ENCODE assay signal across 14 cellular contexts in genomic region chr3:71207632-71208031, GRCh38.
DNase-seq lines count a peak whose midpoint lies in the region; ATAC-seq and TF ChIP-seq lines count a peak whose summit lies in the region.
"Had no signal": no experiment of that assay in that cellular context is flagged by ENCODE, and none has a peak within 500 bp of the region (broad histone marks: within the 10 kb centered on the region; RNA-seq: fewer than 3 reads in every experiment).

No MANE protein-coding gene starts in this region.

- no TSS peak for BruUV-seq in OCI-LY7 (replicated peaks; lab: Mats Ljungman, UMichigan)

- H3K4me1 Mint-ChIP-seq in CD4-positive, CD25-positive, alpha-beta regulatory T cell, result peaks cover 59 to 96% (median 72%) of the 10 kb centered on the region in 4 donors
- H3K4me1 Mint-ChIP-seq in nephron progenitor cell, result peaks cover 81% of the 10 kb centered on the region

- peak overlapping the region in 1 of 4 donors; percentile 2 for H3K4me3 Mint-ChIP-seq in CD4-positive, CD25-positive, alpha-beta regulatory T cell
- peak overlapping the region; percentile 54 for H3K4me3 Mint-ChIP-seq in nephron progenitor cell
- H3K4me3 Mint-ChIP-seq: effector memory CD8-positive, alpha-beta T cell; HFFc6 had no signal

- TF ChIP-seq CTCF in heart left ventricle (IDR thresholded peaks at IDR 0.05) (no peak), nephron progenitor cell (IDR thresholded peaks at IDR 0.05) (no peak), OCI-LY7 (conservative IDR thresholded peaks at IDR 0.05; ENCODE audit: low read length) (no peak)

- no peak for TF ChIP-seq POLR2A in heart left ventricle (IDR thresholded peaks at IDR 0.05)

- H3K36me3 ChIP-seq in CD4-positive, CD25-positive, alpha-beta regulatory T cell (ENCODE audit: control insufficient read depth, insufficient read depth, low read length), result peaks cover 14% of the 10 kb centered on the region
- no peaks in the 10 kb centered on the region for H3K36me3 ChIP-seq in heart left ventricle
- H3K36me3 ChIP-seq in OCI-LY7 (ENCODE audit: insufficient read depth, low read length), result no peaks in the 10 kb centered on the region
- H3K36me3 ChIP-seq: upper lobe of left lung had no signal

- no peak for ATAC-seq in CD4-positive, CD25-positive, alpha-beta regulatory T cell (ENCODE audit: low read depth in 2 of 2)
- peak; percentile 43 to 84 (median 50) for ATAC-seq in heart left ventricle
- ATAC-seq: effector memory CD8-positive, alpha-beta T cell had no signal

- POLR2A ChIA-PET in OCI-LY7 (lab: Charles Lee), result interaction anchor here (0.7 kb wide), 2 partner anchors 17 to 233 kb away, joined by 3 to 4 read pairs; no protein-coding TSS in a partner anchor

- no peaks in the 10 kb centered on the region for H3K27me3 ChIP-seq in CD4-positive, CD25-positive, alpha-beta regulatory T cell (ENCODE audit: control insufficient read depth, insufficient read depth, low read length)
- no peaks in the 10 kb centered on the region for H3K27me3 ChIP-seq in heart left ventricle
- H3K27me3 ChIP-seq: upper lobe of left lung had no signal

- peaks cover 34% of the 10 kb centered on the region for H3K4me1 ChIP-seq in CD4-positive, CD25-positive, alpha-beta regulatory T cell (ENCODE audit: control insufficient read depth, insufficient read depth, low read length, poor library complexity, severe bottlenecking)
- H3K4me1 ChIP-seq in heart left ventricle (peaks cover 0 to 61% (median 43%) of the 10 kb centered on the region in 12 donors), OCI-LY7 (ENCODE audit: insufficient read depth, low read length, poor library complexity, severe bottlenecking) (no peaks in the 10 kb centered on the region)

- no peak overlapping the region for H2AFZ ChIP-seq in OCI-LY7 (ENCODE audit: low read length)

- 55 to 68% (median 59%) methylated on average over 3 of the region's 3 CpGs for WGBS in heart left ventricle, 4 donors

- H3K9me3 Mint-ChIP-seq in CD4-positive, CD25-positive, alpha-beta regulatory T cell, result peaks cover 0 to 3% (median 0%) of the 10 kb centered on the region in 7 donors
- H3K9me3 Mint-ChIP-seq in nephron progenitor cell, result no peaks in the 10 kb centered on the region
- H3K9me3 Mint-ChIP-seq: effector memory CD8-positive, alpha-beta T cell; HFFc6 had no signal

- intact Hi-C loops in heart left ventricle (cut with DNase I) (loop anchor here in 2 of 10 donors (5.0 kb wide), 2 partner anchors 35 to 40 kb away; no protein-coding TSS in a partner anchor), OCI-LY7 (cut with micrococcal nuclease; ENCODE audit: unreplicated experiment) (no loop called here)

- H3K27ac ChIP-seq in CD4-positive, CD25-positive, alpha-beta regulatory T cell (ENCODE audit: insufficient read depth, low read length, poor library complexity, severe bottlenecking), result no peak overlapping the region
- H3K27ac ChIP-seq in heart left ventricle, result peak overlapping the region in 4 of 12 donors; percentile 19 to 87 (median 35)
- no peak overlapping the region for H3K27ac ChIP-seq in OCI-LY7 (ENCODE audit: low read depth, low read length, poor library complexity, severe bottlenecking)

- H3K4me3 ChIP-seq in CD4-positive, CD25-positive, alpha-beta regulatory T cell (ENCODE audit: low read depth, low read length), result no peak overlapping the region
- H3K4me3 ChIP-seq in heart left ventricle (no peak overlapping the region), OCI-LY7 (ENCODE audit: low read depth, low read length, poor library complexity, severe bottlenecking) (no peak overlapping the region)
- H3K4me3 ChIP-seq: upper lobe of left lung had no signal

- no peaks in the 10 kb centered on the region for H4K20me1 ChIP-seq in OCI-LY7 (ENCODE audit: insufficient read depth, low read length)

- H3K9me3 ChIP-seq in CD4-positive, CD25-positive, alpha-beta regulatory T cell (ENCODE audit: control insufficient read depth in 2 of 2, low read length in 2 of 2), result no peaks in the 10 kb centered on the region
- H3K9me3 ChIP-seq in heart left ventricle (no peaks in the 10 kb centered on the region), OCI-LY7 (ENCODE audit: low read length) (no peaks in the 10 kb centered on the region)
- H3K9me3 ChIP-seq: upper lobe of left lung had no signal

- no peaks in the 10 kb centered on the region for H3K27me3 Mint-ChIP-seq in CD4-positive, CD25-positive, alpha-beta regulatory T cell
- no peaks in the 10 kb centered on the region for H3K27me3 Mint-ChIP-seq in nephron progenitor cell (ENCODE audit: low read depth, poor library complexity)
- H3K27me3 Mint-ChIP-seq: effector memory CD8-positive, alpha-beta T cell had no signal

- no peaks in the 10 kb centered on the region for H3K79me2 ChIP-seq in OCI-LY7 (ENCODE audit: insufficient read depth, low read depth, low read length)

- DNase-seq in CD4-positive, CD25-positive, alpha-beta regulatory T cell, result no peak
- DNase-seq in NCI-H146 treated with DMSO at 0.1 percent for 48 hours (lab: John Stamatoyannopoulos, UW; ENCODE audit: unreplicated experiment), result peak; percentile 14
- no peak for DNase-seq in heart left ventricle
- DNase-seq in nephron progenitor cell, result no peak
- DNase-seq in OCI-LY7 (ENCODE audit: low spot score), result no peak
- DNase-seq in SIG-M5 treated with dmso at 0.1 percent for 504 hours (lab: John Stamatoyannopoulos, UW; ENCODE audit: unreplicated experiment), result no peak
- no peak for DNase-seq in NCI-H446 treated with DMSO at 0.1 percent for 48 hours (lab: John Stamatoyannopoulos, UW)
- DNase-seq in activated CD8-positive, alpha-beta memory T cell treated with anti-CD3 and anti-CD28 coated beads, Interleukin-2, amount 50 U/mL, for 4 hours, result no peak
- DNase-seq: effector memory CD8-positive, alpha-beta T cell; foreskin fibroblast; HFFc6; NCI-H2029; NCI-H82; upper lobe of left lung had no signal

- CTCF ChIA-PET in OCI-LY7 (lab: Charles Lee; ENCODE audit: unreplicated experiment), result no interaction called here

- peak overlapping the region; percentile 42 to 62 (median 58) for H3K27ac Mint-ChIP-seq in CD4-positive, CD25-positive, alpha-beta regulatory T cell
- peak overlapping the region; percentile 98 for H3K27ac Mint-ChIP-seq in nephron progenitor cell
- H3K27ac Mint-ChIP-seq: HFFc6 had no signal

- H3K9me2 ChIP-seq in OCI-LY7 (ENCODE audit: insufficient read depth, low read length), result no peaks in the 10 kb centered on the region

- H3K4me2 ChIP-seq in OCI-LY7 (ENCODE audit: low read length), result no peak overlapping the region

- peaks cover 12% of the 10 kb centered on the region for H3K36me3 Mint-ChIP-seq in CD4-positive, CD25-positive, alpha-beta regulatory T cell
- peaks cover 18% of the 10 kb centered on the region for H3K36me3 Mint-ChIP-seq in nephron progenitor cell (ENCODE audit: low read depth)

Comparison
In these comparisons a context has a peak if more than half of its experiments do, and no peak if none do; other contexts are left out.
1. ATAC-seq: peak in heart left ventricle (4 of 4); none in CD4-positive, CD25-positive, alpha-beta regulatory T cell (0 of 2).